ENCODE assay signal across 26 cellular contexts in the genomic region with DNA sequence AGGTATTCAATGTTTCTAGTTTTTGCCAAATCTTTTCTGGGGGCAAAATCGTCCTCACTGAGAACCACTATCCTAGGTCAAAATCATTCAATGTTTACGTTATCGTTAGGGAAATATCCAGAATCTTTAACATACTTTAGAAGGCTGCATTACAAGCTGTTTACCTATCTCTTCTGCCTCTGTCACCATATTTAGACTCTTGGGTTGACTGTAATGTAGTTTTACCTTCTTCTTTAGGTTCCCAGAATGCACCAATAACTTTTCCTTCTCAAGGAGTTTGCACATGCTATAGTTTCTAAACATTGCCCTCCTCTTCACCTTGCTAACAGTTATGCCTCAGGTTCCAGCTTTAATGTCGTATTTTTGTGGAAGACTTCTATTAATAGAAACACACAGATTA.
"Had no signal": no experiment of that assay in that cellular context is flagged by ENCODE, and none has a peak within 500 bp of the region (broad histone marks: within the 10 kb centered on the region; RNA-seq: fewer than 3 reads in every experiment).

No MANE protein-coding gene starts in this region.

- H3K27ac ChIP-seq: neutrophil, ovary, parathyroid adenoma, psoas muscle, right lobe of liver, sigmoid colon, stomach, thoracic aorta, thyroid gland, tibial nerve, upper lobe of left lung, vagina had no signal

- ATAC-seq: natural killer cell treated with Interleukin-12 subunit alpha and Interleukin-12 subunit beta and Interleukin-15 and Interleukin-18, amount 100 ng/mL, for 72 hours; psoas muscle; right cardiac atrium; right lobe of liver; stimulated activated effector memory CD8-positive, alpha-beta T cell treated with anti-CD3 and anti-CD28 coated beads, Interleukin-12 subunit alpha, Interleukin-12 subunit beta, amount 100 ng/mL, for 72 hours; stimulated activated naive B cell treated with anti-CD40 and anti-IgM and Interleukin-4, amounts not matched to agents 10 μg/mL and 1 μg/mL and 100 μg/mL, for 72 hours had no signal

- H3K27me3 ChIP-seq: neutrophil, ovary, right lobe of liver, sigmoid colon, stomach, thyroid gland, tibial nerve, upper lobe of left lung, vagina had no signal

- H2AFZ ChIP-seq: parathyroid adenoma had no signal

- H3K79me2 ChIP-seq: parathyroid adenoma had no signal

- DNase-seq: nephron progenitor cell; nucleus accumbens; ovary; posterior cingulate gyrus; psoas muscle; right cardiac atrium; right lobe of liver; sigmoid colon; small intestine; stimulated activated CD4-positive, alpha-beta T cell treated with anti-CD3 and anti-CD28 coated beads, Interleukin-15, amount 100 ng/mL, for 24 hours; stimulated activated CD4-positive, alpha-beta T cell treated with anti-CD3 and anti-CD28 coated beads, Interleukin-2, amount 100 ng/mL, for 24 hours; stimulated activated CD4-positive, alpha-beta T cell treated with anti-CD3 and anti-CD28 coated beads, Interleukin-2, amount 100 ng/mL, for 48 hours; stimulated activated CD4-positive, alpha-beta T cell treated with anti-CD3 and anti-CD28 coated beads, Interleukin-4, amount 100 ng/mL, for 24 hours; stimulated activated naive B cell treated with anti-CD40 and anti-IgM and Interleukin-4, amounts not matched to agents 10 μg/mL and 1 μg/mL and 100 μg/mL, for 72 hours; stimulated activated naive CD4-positive, alpha-beta T cell treated with Interleukin-2 at 50 U/mL for 16 hours; stomach; thyroid gland; upper lobe of left lung had no signal

- H3K36me3 ChIP-seq: neutrophil, ovary, right lobe of liver, sigmoid colon, stomach, thoracic aorta, thyroid gland, tibial nerve, upper lobe of left lung, vagina had no signal

- FAIRE-seq: small intestine, urothelium cell line had no signal

- H3K4me3 ChIP-seq: ovary, psoas muscle, right lobe of liver, sigmoid colon, stomach, thoracic aorta, thyroid gland, tibial nerve, upper lobe of left lung, vagina had no signal

- H3K4me1 ChIP-seq: parathyroid adenoma, psoas muscle, right lobe of liver, sigmoid colon, stomach, thyroid gland, tibial nerve, upper lobe of left lung, vagina had no signal

- H3K9ac ChIP-seq: parathyroid adenoma had no signal

- H3K9me3 ChIP-seq: neutrophil, ovary, psoas muscle, right lobe of liver, sigmoid colon, thoracic aorta, thyroid gland, tibial nerve, upper lobe of left lung, vagina had no signal
